Comparison of ENCODE assay signal across 10 cellular contexts in the genomic region with DNA sequence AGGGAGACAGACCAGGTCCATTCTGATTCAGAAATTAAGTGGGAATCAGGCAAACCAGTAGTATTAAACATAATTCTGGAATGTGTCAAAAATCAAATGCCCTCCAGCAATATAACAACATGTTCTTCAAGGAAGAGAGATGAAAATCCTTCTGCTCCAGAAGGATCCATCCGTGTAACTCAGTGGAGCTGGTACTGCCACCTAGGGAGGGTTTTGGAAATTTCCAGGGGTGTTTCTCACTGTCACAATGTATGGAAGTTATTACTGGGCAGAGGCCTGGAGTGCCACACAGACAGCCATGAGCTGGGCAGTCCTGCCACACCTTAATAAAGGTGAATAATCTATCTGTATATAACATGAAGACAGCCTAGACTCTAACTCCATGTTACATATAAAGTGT.
DNase-seq lines count a peak whose midpoint lies in the region; ATAC-seq and TF ChIP-seq lines count a peak whose summit lies in the region.
"Had no signal": no experiment of that assay in that cellular context is flagged by ENCODE, and none has a peak within 500 bp of the region (broad histone marks: within the 10 kb centered on the region; RNA-seq: fewer than 3 reads in every experiment).

No MANE protein-coding gene starts in this region.

- no peak overlapping the region for H3K27ac Mint-ChIP-seq in progenitor cell of endocrine pancreas
- H3K27ac Mint-ChIP-seq: activated naive CD4-positive, alpha-beta T cell treated with anti-CD3 and anti-CD28 coated beads, Interleukin-2, amount 50 U/mL, for 24 hours had no signal

- H3K27me3 Mint-ChIP-seq in progenitor cell of endocrine pancreas: no peaks in the 10 kb centered on the region
- H3K27me3 Mint-ChIP-seq: activated naive CD4-positive, alpha-beta T cell treated with anti-CD3 and anti-CD28 coated beads, Interleukin-2, amount 50 U/mL, for 24 hours had no signal

- peaks cover 3% of the 10 kb centered on the region for H3K4me1 Mint-ChIP-seq in progenitor cell of endocrine pancreas (ENCODE audit: low read depth)
- H3K4me1 Mint-ChIP-seq: activated naive CD4-positive, alpha-beta T cell treated with anti-CD3 and anti-CD28 coated beads, Interleukin-2, amount 50 U/mL, for 24 hours had no signal

- TF ChIP-seq CTCF in epithelial cell of esophagus (IDR thresholded peaks at IDR 0.05; ENCODE audit: insufficient read depth, low read depth, low read length, missing control alignments): peak; percentile 76
- peak; percentile 51 for TF ChIP-seq CTCF in progenitor cell of endocrine pancreas (IDR thresholded peaks at IDR 0.05; ENCODE audit: unreplicated experiment)

- ATAC-seq in GM21723 (IDR thresholded peaks at IDR 0.05; ENCODE audit: unreplicated experiment): no peak

- H3K4me3 Mint-ChIP-seq in progenitor cell of endocrine pancreas (ENCODE audit: low read depth): no peak overlapping the region
- H3K4me3 Mint-ChIP-seq: activated naive CD4-positive, alpha-beta T cell treated with anti-CD3 and anti-CD28 coated beads, Interleukin-2, amount 50 U/mL, for 24 hours had no signal

- no peak overlapping the region for H3K4me3 ChIP-seq in epithelial cell of esophagus (ENCODE audit: low read length)
- H3K4me3 ChIP-seq: BLaER1 treated with 17β-estradiol and CSF1 and Interleukin-3, amounts not matched to agents 10 nM and 100 nM had no signal

- no peaks in the 10 kb centered on the region for H3K36me3 Mint-ChIP-seq in progenitor cell of endocrine pancreas (ENCODE audit: insufficient read depth)
- H3K36me3 Mint-ChIP-seq: activated naive CD4-positive, alpha-beta T cell treated with anti-CD3 and anti-CD28 coated beads, Interleukin-2, amount 50 U/mL, for 24 hours had no signal

- peak; percentile 37 to 63 for DNase-seq in NCI-H524 (lab: John Stamatoyannopoulos, UW)
- DNase-seq in NCI-H524 treated with DMSO at 0.1 percent for 48 hours (lab: John Stamatoyannopoulos, UW): no peak
- DNase-seq in OCI-M1 (lab: John Stamatoyannopoulos, UW): peak; percentile 2
- peak; percentile 58 for DNase-seq in epithelial cell of esophagus (ENCODE audit: low read depth)
- peak; percentile 4 for DNase-seq in progenitor cell of endocrine pancreas (ENCODE audit: low spot score, unreplicated experiment)
- no peak for DNase-seq in NK-92 (lab: John Stamatoyannopoulos, UW; ENCODE audit: unreplicated experiment)
- no peak for DNase-seq in MV-4-11 (lab: John Stamatoyannopoulos, UW)

- no peaks in the 10 kb centered on the region for H3K9me3 Mint-ChIP-seq in progenitor cell of endocrine pancreas (ENCODE audit: low read depth)
- H3K9me3 Mint-ChIP-seq: activated naive CD4-positive, alpha-beta T cell treated with anti-CD3 and anti-CD28 coated beads, Interleukin-2, amount 50 U/mL, for 24 hours had no signal

Comparison
In these comparisons a context has a peak if more than half of its experiments do, and no peak if none do; other contexts are left out.
1. DNase-seq: peak in NCI-H524 (2 of 2), OCI-M1 (single experiment), epithelial cell of esophagus (single experiment) and progenitor cell of endocrine pancreas (single experiment); none in NCI-H524 treated with DMSO at 0.1 percent for 48 hours (single experiment), NK-92 (single experiment) and MV-4-11 (single experiment).